Comparison of ENCODE assay signal across 16 cellular contexts in genomic region chr15:79981861-79982455, GRCh38. TPM values are rescaled to one million over a fixed set of nuclear protein-coding genes. Genes with fewer than 3 reads are reported as not detected.
DNase-seq lines count a peak whose midpoint lies in the region; ATAC-seq and TF ChIP-seq lines count a peak whose summit lies in the region.
"Had no signal": no experiment of that assay in that cellular context is flagged by ENCODE, and none has a peak within 500 bp of the region (broad histone marks: within the 10 kb centered on the region; RNA-seq: fewer than 3 reads in every experiment).

No MANE protein-coding gene starts in this region.

- H3K9me3 Mint-ChIP-seq in activated CD8-positive, alpha-beta memory T cell treated with anti-CD3 and anti-CD28 coated beads, Interleukin-2, amount 10 ng/mL, durations not matched to agents 7 days and 5 days (ENCODE audit: low read depth) = no peaks in the 10 kb centered on the region
- H3K9me3 Mint-ChIP-seq: neural crest cell had no signal

- H3K27ac Mint-ChIP-seq in activated CD8-positive, alpha-beta memory T cell treated with anti-CD3 and anti-CD28 coated beads, Interleukin-2, amount 10 ng/mL, durations not matched to agents 7 days and 5 days = peak overlapping the region; percentile 12

- no peaks in the 10 kb centered on the region for H3K9me3 ChIP-seq in BE2C
- H3K9me3 ChIP-seq: SJCRH30, thyroid gland had no signal

- H3K27me3 ChIP-seq in BE2C = no peaks in the 10 kb centered on the region
- H3K27me3 ChIP-seq: SJCRH30, thyroid gland had no signal

- H3K4me1 ChIP-seq in BE2C = no peaks in the 10 kb centered on the region
- H3K4me1 ChIP-seq: SJCRH30, thyroid gland had no signal

- H3K4me3 ChIP-seq in BE2C (ENCODE audit: low read depth, low read length) = no peak overlapping the region
- H3K4me3 ChIP-seq: SJCRH30, thyroid gland had no signal

- no peaks in the 10 kb centered on the region for H3K36me3 ChIP-seq in BE2C
- H3K36me3 ChIP-seq: SJCRH30, thyroid gland had no signal

- peak; percentile 51 for DNase-seq in activated CD8-positive, alpha-beta memory T cell treated with anti-CD3 and anti-CD28 coated beads, Interleukin-2, amount 10 ng/mL, durations not matched to agents 7 days and 5 days
- DNase-seq in activated CD8-positive, alpha-beta memory T cell treated with anti-CD3 and anti-CD28 coated beads, Interleukin-2, amount 50 U/mL, for 4 hours = no peak
- DNase-seq in SKM-1 (lab: John Stamatoyannopoulos, UW; ENCODE audit: unreplicated experiment) = peak; percentile 57
- DNase-seq in ureter (ENCODE audit: low spot score) = peak; percentile 39
- no peak for DNase-seq in BE2C
- no peak for DNase-seq in globus pallidus (ENCODE audit: low spot score)
- no peak for DNase-seq in NCI-H345 (lab: John Stamatoyannopoulos, UW)
- DNase-seq: ACHN; NCI-H187; SJCRH30; stimulated activated CD4-positive, alpha-beta T cell treated with anti-CD3 and anti-CD28 coated beads, Interleukin-2, amount 100 ng/mL, for 48 hours; thyroid gland had no signal

- CTCF ChIA-PET in activated CD8-positive, alpha-beta memory T cell treated with anti-CD3 and anti-CD28 coated beads, Interleukin-2, amount 10 ng/mL, durations not matched to agents 7 days and 5 days (lab: Charles Lee) = interaction anchor here (0.6 to 1.6 kb wide), 4 partner anchors 11 to 53 kb away, joined by 3 to 6 read pairs (median 4); no protein-coding TSS in a partner anchor

- TF ChIP-seq CTCF in BE2C (IDR thresholded peaks at IDR 0.05; ENCODE audit: low read depth, low read length) = no peak

- no peaks in the 10 kb centered on the region for H3K36me3 Mint-ChIP-seq in activated CD8-positive, alpha-beta memory T cell treated with anti-CD3 and anti-CD28 coated beads, Interleukin-2, amount 10 ng/mL, durations not matched to agents 7 days and 5 days

- no peak overlapping the region for H3K4me3 Mint-ChIP-seq in activated CD8-positive, alpha-beta memory T cell treated with anti-CD3 and anti-CD28 coated beads, Interleukin-2, amount 10 ng/mL, durations not matched to agents 7 days and 5 days
- H3K4me3 Mint-ChIP-seq: neural crest cell had no signal

- peak; percentile 42 for ATAC-seq in activated CD8-positive, alpha-beta memory T cell treated with anti-CD3 and anti-CD28 coated beads, Interleukin-2, amount 10 ng/mL, durations not matched to agents 7 days and 5 days
- ATAC-seq in HG03432 (IDR thresholded peaks at IDR 0.05; ENCODE audit: unreplicated experiment) = peak; percentile 36

- H3K27me3 Mint-ChIP-seq in activated CD8-positive, alpha-beta memory T cell treated with anti-CD3 and anti-CD28 coated beads, Interleukin-2, amount 10 ng/mL, durations not matched to agents 7 days and 5 days = no peaks in the 10 kb centered on the region

- H3K4me1 Mint-ChIP-seq in activated CD8-positive, alpha-beta memory T cell treated with anti-CD3 and anti-CD28 coated beads, Interleukin-2, amount 10 ng/mL, durations not matched to agents 7 days and 5 days = peaks cover 21% of the 10 kb centered on the region

RNA-seq across cellular contexts. Expression of gene BCL2A1, which starts 11.0 kb away (rescaled TPM):
- 10 to 100 TPM; 12.0 to 13.8 TPM for total RNA-seq in activated CD8-positive, alpha-beta memory T cell treated with anti-CD3 and anti-CD28 coated beads, Interleukin-2, amount 10 ng/mL, durations not matched to agents 7 days and 5 days
- total RNA-seq in ureter = 0.83 TPM
- not detected for polyA plus RNA-seq in BE2C (2012; ENCODE audit: insufficient read depth, insufficient read length, low read depth)
- total RNA-seq: endothelial cell of umbilical vein, G401, neural crest cell, SJCRH30 had no signal
- polyA plus RNA-seq: endothelial cell of umbilical vein had no signal

Comparison
In these comparisons a context has a peak if more than half of its experiments do, and no peak if none do; other contexts are left out.
1. DNase-seq: peak in activated CD8-positive, alpha-beta memory T cell treated with anti-CD3 and anti-CD28 coated beads, Interleukin-2, amount 10 ng/mL, durations not matched to agents 7 days and 5 days (single experiment), SKM-1 (single experiment) and ureter (single experiment); none in activated CD8-positive, alpha-beta memory T cell treated with anti-CD3 and anti-CD28 coated beads, Interleukin-2, amount 50 U/mL, for 4 hours (single experiment), BE2C (single experiment), globus pallidus (single experiment) and NCI-H345 (single experiment).